ENCODE assay signal across 11 cellular contexts in the genomic region with DNA sequence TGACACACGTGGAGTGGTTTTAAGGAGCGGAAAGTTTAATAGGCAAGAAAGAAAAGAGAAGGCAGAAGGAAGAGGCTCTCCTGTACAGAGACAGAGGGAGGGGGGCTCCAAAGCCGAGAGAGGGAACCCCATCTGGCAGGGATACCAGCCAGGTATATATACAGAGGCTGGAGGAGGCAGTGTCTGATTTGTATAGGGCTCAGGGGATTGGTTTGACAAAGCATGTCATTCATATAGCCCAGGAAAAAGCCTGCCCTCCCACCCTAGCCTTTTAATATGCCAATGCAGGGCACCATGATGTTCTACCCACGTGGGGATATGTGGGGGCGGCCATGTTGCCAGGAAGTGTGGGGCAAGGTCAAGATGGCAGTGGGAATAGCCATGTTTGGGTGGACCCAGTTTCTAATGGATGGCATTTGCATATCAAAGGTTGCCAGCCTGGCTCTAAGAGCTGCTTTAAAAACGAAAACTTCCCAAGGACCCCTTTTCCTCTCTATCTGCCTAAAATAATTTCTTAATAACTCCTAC. TPM values are rescaled to one million over a fixed set of nuclear protein-coding genes. Genes with fewer than 3 reads are reported as not detected.
DNase-seq lines count a peak whose midpoint lies in the region; ATAC-seq and TF ChIP-seq lines count a peak whose summit lies in the region.
"Not testable (repeated sequence)": the region's sequence is repeated elsewhere in the genome, so short reads cannot be mapped to it uniquely, and the experiment has no call there.
"Had no signal": no experiment of that assay in that cellular context is flagged by ENCODE, and none has a peak within 500 bp of the region (broad histone marks: within the 10 kb centered on the region; RNA-seq: fewer than 3 reads in every experiment).

No MANE protein-coding gene starts in this region.

- H3F3A ChIP-seq in GM23338 (replicated peaks; ENCODE audit: low read depth): not testable (repeated sequence)

- not testable (repeated sequence) for H4K20me1 ChIP-seq in GM23338 (replicated peaks; ENCODE audit: insufficient read depth)

- H3K27ac Mint-ChIP-seq in GM23338 (peak overlapping the region; percentile 50), WTC11 (peak overlapping the region; percentile 75), endodermal cell (peak overlapping the region; percentile 48)

- H3K27me3 ChIP-seq in GM23338 (ENCODE audit: insufficient read depth); HUES6 (ENCODE audit: control insufficient read depth, insufficient read depth, low read length); endodermal cell (ENCODE audit: control insufficient read depth, insufficient read depth, low read length, poor library complexity, severe bottlenecking); iPS-20b (ENCODE audit: insufficient read depth, low read length); neuron (ENCODE audit: insufficient read depth, low read length): not testable (repeated sequence)

- not testable (repeated sequence) for DNase-seq in GM23338 (ENCODE audit: low spot score)
- peak; percentile 31 for DNase-seq in WTC11 (ENCODE audit: low spot score)
- peak; percentile 59 for DNase-seq in endodermal cell

- H3K4me2 ChIP-seq in GM23338: peak overlapping the region; percentile 59

- H3K9me3 ChIP-seq in HUES6 (ENCODE audit: control insufficient read depth, insufficient read depth, low read depth, low read length); endodermal cell (ENCODE audit: control insufficient read depth, low read length); iPS-20b (ENCODE audit: insufficient read depth, low read depth, low read length); neuron (ENCODE audit: low read length): not testable (repeated sequence)

- not testable (repeated sequence) for H2AFZ ChIP-seq in GM23338
- H2AFZ ChIP-seq in neuron (ENCODE audit: low read depth, low read length): peak overlapping the region; percentile 72

- ATAC-seq in GM23338 (peak; percentile 46), WTC11 (peak; percentile 72)

- H3K27me3 Mint-ChIP-seq in GM23338 (ENCODE audit: insufficient read depth, low read depth, poor library complexity); WTC11 (ENCODE audit: low read depth); endodermal cell (ENCODE audit: insufficient read depth): not testable (repeated sequence)

- H3K4me1 ChIP-seq in GM23338 (ENCODE audit: insufficient read depth): peaks cover 39% of the 10 kb centered on the region
- H3K4me1 ChIP-seq in HUES6 (ENCODE audit: control insufficient read depth, insufficient read depth, low read length): peaks cover 37% of the 10 kb centered on the region
- not testable (repeated sequence) for H3K4me1 ChIP-seq in endodermal cell (ENCODE audit: control insufficient read depth, insufficient read depth, low read length)
- peaks cover 29% of the 10 kb centered on the region; the same call in 1 of the 2 replicates for H3K4me1 ChIP-seq in iPS-20b (ENCODE audit: insufficient read depth, low read length)
- peaks cover 12% of the 10 kb centered on the region for H3K4me1 ChIP-seq in neuron (ENCODE audit: insufficient read depth, low read length)

- H3K9me2 ChIP-seq in GM23338 (ENCODE audit: insufficient read depth): not testable (repeated sequence)

- peak overlapping the region; percentile 73 for H3K9ac ChIP-seq in HUES6 (ENCODE audit: low read length)
- H3K9ac ChIP-seq in endodermal cell (ENCODE audit: extremely low read depth, low read length, poor library complexity, severe bottlenecking); iPS-20b (ENCODE audit: low read depth, low read length): not testable (repeated sequence)

- WGBS in endodermal cell (ENCODE audit: insufficient coverage in 1 of 2, insufficient read length in 1 of 2), 2 experiments: 64 to 66% methylated on average over 5 to 6 of the region's 6 CpGs

- H3K9me3 Mint-ChIP-seq in GM23338, WTC11, endodermal cell: not testable (repeated sequence)

- H3K4me3 Mint-ChIP-seq in GM23338, WTC11, endodermal cell: not testable (repeated sequence)

- not testable (repeated sequence) for H3K79me2 ChIP-seq in GM23338 (replicated peaks; ENCODE audit: insufficient read depth)

- not testable (repeated sequence) for H3K36me3 Mint-ChIP-seq in GM23338 (ENCODE audit: low read depth); WTC11; endodermal cell (ENCODE audit: low read depth)

- 0 out of 2 replicates have a peak overlapping the region, but pooled peaks have one; percentile 6 for H3K4me3 ChIP-seq in GM23338
- H3K4me3 ChIP-seq in HUES6 (ENCODE audit: low read depth, low read length); endodermal cell (ENCODE audit: low read length); neuron (ENCODE audit: low read length): not testable (repeated sequence)
- peak overlapping the region; percentile 25; the same call in 1 of the 2 replicates for H3K4me3 ChIP-seq in iPS-20b (ENCODE audit: low read length)

- not testable (repeated sequence) for H3K36me3 ChIP-seq in GM23338 (ENCODE audit: insufficient read depth); HUES6 (ENCODE audit: control insufficient read depth, insufficient read depth, low read length); endodermal cell (ENCODE audit: control insufficient read depth, insufficient read depth, low read length); iPS-20b (ENCODE audit: insufficient read depth, low read depth, low read length); neuron (ENCODE audit: insufficient read depth, low read length)

- TF ChIP-seq CTCF in GM23338 (conservative IDR thresholded peaks at IDR 0.05; ENCODE audit: low read depth in 2 of 2); WTC11 (IDR thresholded peaks at IDR 0.05); endodermal cell (conservative IDR thresholded peaks at IDR 0.05): not testable (repeated sequence)

- POLR2A ChIA-PET in WTC11 (lab: Charles Lee): not testable (repeated sequence)

- CTCF ChIA-PET in WTC11 (lab: Charles Lee): interaction anchor here (1.1 to 1.7 kb wide), 3 partner anchors 14 to 118 kb away, joined by 3 to 8 read pairs (median 4); no protein-coding TSS in a partner anchor

- H3K4me1 Mint-ChIP-seq in GM23338 (peaks cover 27% of the 10 kb centered on the region), WTC11 (peaks cover 55% of the 10 kb centered on the region), endodermal cell (peaks cover 35% of the 10 kb centered on the region)

- peak overlapping the region; percentile 70 for H3K27ac ChIP-seq in GM23338 (ENCODE audit: low read depth)
- H3K27ac ChIP-seq in HUES6 (ENCODE audit: low read depth, low read length): peak overlapping the region; percentile 92
- not testable (repeated sequence) for H3K27ac ChIP-seq in endodermal cell (ENCODE audit: low read depth, low read length); iPS-20b (ENCODE audit: low read length)

TF ChIP-seq in WTC11, 78 proteins besides CTCF, POLR2A, EP300 and RAD21 (continues in another document):
- TF ChIP-seq, protein P1, sequence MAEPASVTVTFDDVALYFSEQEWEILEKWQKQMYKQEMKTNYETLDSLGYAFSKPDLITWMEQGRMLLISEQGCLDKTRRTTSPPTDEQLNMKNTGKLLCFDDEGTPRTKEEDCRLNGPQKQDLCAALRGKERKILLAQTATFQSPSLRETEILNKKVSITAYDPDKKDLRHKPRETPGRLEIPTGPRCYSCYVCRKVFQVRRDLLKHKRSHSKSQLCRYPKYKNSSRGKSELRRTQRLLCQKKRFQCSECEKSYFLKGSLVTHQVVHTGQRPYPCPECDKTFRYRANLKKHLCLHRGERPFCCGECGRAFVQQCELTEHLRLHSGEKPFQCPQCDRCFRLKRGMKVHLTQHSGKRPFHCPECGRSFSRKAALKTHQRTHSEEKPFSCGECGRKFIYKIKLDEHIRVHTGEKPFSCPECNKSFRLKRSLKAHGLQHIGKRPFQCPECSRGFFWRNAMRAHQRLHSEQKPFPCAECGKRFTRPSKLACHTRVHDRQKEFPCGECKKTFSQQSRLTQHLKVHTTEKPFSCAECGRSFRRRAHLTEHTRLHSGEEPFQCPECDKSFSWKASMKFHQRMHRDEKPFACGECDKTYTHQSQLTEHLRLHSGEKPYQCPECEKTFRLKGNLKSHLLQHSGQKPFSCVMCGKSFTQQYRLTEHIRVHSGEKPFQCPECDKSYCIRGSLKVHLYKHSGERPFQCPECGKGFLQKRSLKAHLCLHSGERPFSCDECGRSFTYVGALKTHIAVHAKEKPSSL (CRISPR knock-in tag; conservative IDR thresholded peaks at IDR 0.05): 0 out of 2 replicates have a peak, but pooled peaks have one; percentile 55
- TF ChIP-seq, protein P2, sequence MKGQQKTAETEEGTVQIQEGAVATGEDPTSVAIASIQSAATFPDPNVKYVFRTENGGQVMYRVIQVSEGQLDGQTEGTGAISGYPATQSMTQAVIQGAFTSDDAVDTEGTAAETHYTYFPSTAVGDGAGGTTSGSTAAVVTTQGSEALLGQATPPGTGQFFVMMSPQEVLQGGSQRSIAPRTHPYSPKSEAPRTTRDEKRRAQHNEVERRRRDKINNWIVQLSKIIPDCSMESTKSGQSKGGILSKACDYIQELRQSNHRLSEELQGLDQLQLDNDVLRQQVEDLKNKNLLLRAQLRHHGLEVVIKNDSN (CRISPR knock-in tag; IDR thresholded peaks at IDR 0.05): 0 out of 2 replicates have a peak, but pooled peaks have one; percentile 35

RNA-seq across cellular contexts. Expression of a gene that starts 39.6 kb away (rescaled TPM):
- 67.6 and 72.3 TPM in 2 replicates for total RNA-seq in GM23338 (2014; rRNA removed; shearing (Covaris generic))
- 135 and 144 TPM in 2 replicates for polyA plus RNA-seq in GM23338 (2016; fragmentation: Nextera tagmentation; extraction: Ambion mirVana)
- total RNA-seq in WTC11 (2021): 103 to 118 TPM (median 109 TPM) in 3 replicates
- total RNA-seq in endodermal cell: 100 to 1,000 TPM; 170 to 184 TPM
- polyA plus RNA-seq in endodermal cell (2013, experiment 1 of 2): 95.2 TPM
- 83.8 TPM for polyA plus RNA-seq in endodermal cell (2013, experiment 2 of 2)

RNA-seq across cellular contexts. Expression of a gene that starts 57.8 kb away (rescaled TPM):
- 1.4 TPM in 2 replicates for total RNA-seq in GM23338 (2014; rRNA removed; shearing (Covaris generic))
- polyA plus RNA-seq in GM23338 (2016; fragmentation: Nextera tagmentation; extraction: Ambion mirVana): 0.43 and 0.44 TPM in 2 replicates
- total RNA-seq in WTC11 (2021) (1.9 to 3.5 TPM (median 2.9 TPM) in 3 replicates), endodermal cell (10 to 100 TPM in 1 of 2 donors, 1 to 10 TPM in 1; 4.4 to 11.1 TPM)
- polyA plus RNA-seq in endodermal cell (2013, experiment 1 of 2): 1.5 TPM
- 1.4 TPM for polyA plus RNA-seq in endodermal cell (2013, experiment 2 of 2)
- total RNA-seq: CD4-positive, alpha-beta T cell; G401 had no signal
- polyA plus RNA-seq: A549; CD14-positive monocyte; CD8-positive, alpha-beta memory T cell had no signal
